17 cellular contexts compared by ENCODE assay signal in the genomic region with DNA sequence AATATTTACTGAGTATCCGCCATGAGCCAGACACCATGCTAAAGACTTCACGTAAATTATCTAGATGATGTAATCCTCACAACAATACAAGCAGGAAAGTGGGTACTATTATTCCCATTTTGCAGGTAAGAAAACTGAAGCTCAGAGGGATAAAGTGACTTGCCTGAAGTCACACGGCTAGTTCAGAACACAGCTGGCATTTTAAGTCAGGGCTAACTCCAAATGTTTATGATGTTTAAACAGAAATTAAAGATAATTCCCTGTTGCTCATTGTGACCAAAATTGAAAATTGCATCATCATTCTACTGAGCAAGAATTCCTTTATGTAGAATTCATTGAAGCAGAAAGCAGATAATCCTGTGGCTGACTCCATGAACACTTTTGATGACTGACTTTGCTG.
A peak's percentile ranks its signal among the peaks of the same experiment; 100 is the strongest.
DNase-seq lines count a peak whose midpoint lies in the region; ATAC-seq, FAIRE-seq and TF ChIP-seq lines count a peak whose summit lies in the region.
"Had no signal": no experiment of that assay in that cellular context is flagged by ENCODE, and none has a peak within 500 bp of the region (broad histone marks: within the 10 kb centered on the region; RNA-seq: fewer than 3 reads in every experiment).

No MANE protein-coding gene starts in this region.

- TF ChIP-seq POLR2A in upper lobe of left lung (IDR thresholded peaks at IDR 0.05): no peak

- no peaks in the 10 kb centered on the region for H3K36me3 Mint-ChIP-seq in CD4-positive, alpha-beta T cell (ENCODE audit: low read depth)
- no peaks in the 10 kb centered on the region for H3K36me3 Mint-ChIP-seq in activated CD8-positive, alpha-beta T cell treated with anti-CD3 and anti-CD28 coated beads for 36 hours (ENCODE audit: low read depth)
- H3K36me3 Mint-ChIP-seq: CD8-positive, alpha-beta T cell; stimulated activated effector memory CD8-positive, alpha-beta T cell treated with anti-CD3 and anti-CD28 coated beads, Interleukin-12 subunit alpha, Interleukin-12 subunit beta, amount 100 ng/mL, for 72 hours had no signal

- no peaks in the 10 kb centered on the region for H3K36me3 ChIP-seq in upper lobe of left lung
- H3K36me3 ChIP-seq: left ventricle myocardium inferior, transverse colon had no signal

- no peaks in the 10 kb centered on the region for H3K27me3 ChIP-seq in CD4-positive, alpha-beta T cell (ENCODE audit: control insufficient read depth, insufficient read depth, low read length)
- no peaks in the 10 kb centered on the region for H3K27me3 ChIP-seq in upper lobe of left lung
- H3K27me3 ChIP-seq: transverse colon had no signal

- H3K4me3 Mint-ChIP-seq in CD4-positive, alpha-beta T cell: no peak overlapping the region
- no peak overlapping the region for H3K4me3 Mint-ChIP-seq in activated CD8-positive, alpha-beta T cell treated with anti-CD3 and anti-CD28 coated beads for 36 hours
- H3K4me3 Mint-ChIP-seq: activated naive CD8-positive, alpha-beta T cell treated with anti-CD3 and anti-CD28 coated beads, Interleukin-2, amount 50 U/mL, for 24 hours; CD8-positive, alpha-beta T cell; stimulated activated effector memory CD8-positive, alpha-beta T cell treated with anti-CD3 and anti-CD28 coated beads, Interleukin-12 subunit alpha, Interleukin-12 subunit beta, amount 100 ng/mL, for 72 hours had no signal

- no peak for TF ChIP-seq RAD21 in Ishikawa (IDR thresholded peaks at IDR 0.05; ENCODE audit: low read depth)

- H3K4me1 ChIP-seq in upper lobe of left lung: no peaks in the 10 kb centered on the region
- H3K4me1 ChIP-seq: transverse colon had no signal

- FAIRE-seq in RCC 7860 (lab: Jason Lieb, UNC): peak; percentile 21
- FAIRE-seq: H54, small intestine had no signal

- peak; percentile 6 for DNase-seq in RCC 7860 (ENCODE audit: low spot score)
- peak; percentile 61 for DNase-seq in fibroblast of mammary gland (ENCODE audit: low read depth)
- DNase-seq in CD4-positive, alpha-beta T cell: no peak
- no peak for DNase-seq in islet precursor cell
- no peak for DNase-seq in activated CD8-positive, alpha-beta T cell treated with anti-CD3 and anti-CD28 coated beads for 36 hours
- no peak for DNase-seq in upper lobe of left lung
- DNase-seq: activated CD4-positive, alpha-beta T cell treated with anti-CD3 and anti-CD28 coated beads, Interleukin-2, amount 50 U/mL, for 48 hours; activated naive CD8-positive, alpha-beta T cell treated with anti-CD3 and anti-CD28 coated beads, Interleukin-2, amount 50 U/mL, for 24 hours; CD8-positive, alpha-beta T cell; left ventricle myocardium inferior; SK-N-SH; small intestine; transverse colon had no signal

- POLR2A ChIA-PET in CD4-positive, alpha-beta T cell (lab: Charles Lee): no interaction called here
- POLR2A ChIA-PET in activated CD8-positive, alpha-beta T cell treated with anti-CD3 and anti-CD28 coated beads for 36 hours (lab: Charles Lee): no interaction called here

- ATAC-seq in CD4-positive, alpha-beta T cell (ENCODE audit: poor library complexity): no peak
- no peak for ATAC-seq in activated CD8-positive, alpha-beta T cell treated with anti-CD3 and anti-CD28 coated beads for 36 hours
- no peak for ATAC-seq in upper lobe of left lung (ENCODE audit: low FRiP score in 2 of 2)
- ATAC-seq: activated naive CD8-positive, alpha-beta T cell treated with anti-CD3 and anti-CD28 coated beads, Interleukin-2, amount 50 U/mL, for 24 hours; CD8-positive, alpha-beta T cell; stimulated activated effector memory CD8-positive, alpha-beta T cell treated with anti-CD3 and anti-CD28 coated beads, Interleukin-12 subunit alpha, Interleukin-12 subunit beta, amount 100 ng/mL, for 72 hours had no signal

- peaks cover 8% of the 10 kb centered on the region for H3K4me1 Mint-ChIP-seq in CD4-positive, alpha-beta T cell (ENCODE audit: low read depth)
- H3K4me1 Mint-ChIP-seq in activated CD8-positive, alpha-beta T cell treated with anti-CD3 and anti-CD28 coated beads for 36 hours (ENCODE audit: low read depth): peaks cover 11% of the 10 kb centered on the region
- H3K4me1 Mint-ChIP-seq: stimulated activated effector memory CD8-positive, alpha-beta T cell treated with anti-CD3 and anti-CD28 coated beads, Interleukin-12 subunit alpha, Interleukin-12 subunit beta, amount 100 ng/mL, for 72 hours had no signal

- H3K9me3 ChIP-seq in CD4-positive, alpha-beta T cell (ENCODE audit: control insufficient read depth, low read length): no peaks in the 10 kb centered on the region
- no peaks in the 10 kb centered on the region for H3K9me3 ChIP-seq in upper lobe of left lung
- H3K9me3 ChIP-seq: left ventricle myocardium inferior, SK-N-SH, transverse colon had no signal

- CTCF ChIA-PET in CD4-positive, alpha-beta T cell (lab: Charles Lee): no interaction called here
- CTCF ChIA-PET in activated CD8-positive, alpha-beta T cell treated with anti-CD3 and anti-CD28 coated beads for 36 hours (lab: Charles Lee): interaction anchor here (1.6 kb wide), 1 partner anchor 11 kb away, joined by 3 read pairs; no protein-coding TSS in a partner anchor

- peak overlapping the region; percentile 14; the same call in 1 of the 2 replicates for H3K27ac ChIP-seq in 22Rv1
- H3K27ac ChIP-seq in CD4-positive, alpha-beta T cell (ENCODE audit: low read depth, low read length): no peak overlapping the region
- no peak overlapping the region for H3K27ac ChIP-seq in upper lobe of left lung
- H3K27ac ChIP-seq: left ventricle myocardium inferior, transverse colon had no signal

- H3K27ac Mint-ChIP-seq in CD4-positive, alpha-beta T cell: no peak overlapping the region
- no peak overlapping the region for H3K27ac Mint-ChIP-seq in activated CD8-positive, alpha-beta T cell treated with anti-CD3 and anti-CD28 coated beads for 36 hours
- H3K27ac Mint-ChIP-seq: activated naive CD8-positive, alpha-beta T cell treated with anti-CD3 and anti-CD28 coated beads, Interleukin-2, amount 50 U/mL, for 24 hours; CD8-positive, alpha-beta T cell; stimulated activated effector memory CD8-positive, alpha-beta T cell treated with anti-CD3 and anti-CD28 coated beads, Interleukin-12 subunit alpha, Interleukin-12 subunit beta, amount 100 ng/mL, for 72 hours had no signal

- TF ChIP-seq EP300 in Ishikawa (IDR thresholded peaks at IDR 0.05; ENCODE audit: borderline replicate concordance): no peak
- no peak for TF ChIP-seq EP300 in upper lobe of left lung (IDR thresholded peaks at IDR 0.05)

- WGBS in upper lobe of left lung, 2 donors: 86 to 93% methylated on average over 3 of the region's 3 CpGs

- intact Hi-C loops in CD4-positive, alpha-beta T cell (cut with DNase I, micrococcal nuclease): no loop called here
- intact Hi-C loops in activated CD8-positive, alpha-beta T cell treated with anti-CD3 and anti-CD28 coated beads for 36 hours (cut with micrococcal nuclease): no loop called here

- no peaks in the 10 kb centered on the region for H3K27me3 Mint-ChIP-seq in CD4-positive, alpha-beta T cell
- peaks cover 2% of the 10 kb centered on the region for H3K27me3 Mint-ChIP-seq in activated CD8-positive, alpha-beta T cell treated with anti-CD3 and anti-CD28 coated beads for 36 hours
- H3K27me3 Mint-ChIP-seq: activated naive CD8-positive, alpha-beta T cell treated with anti-CD3 and anti-CD28 coated beads, Interleukin-2, amount 50 U/mL, for 24 hours had no signal

- H3K4me3 ChIP-seq in fibroblast of mammary gland (ENCODE audit: control insufficient read depth, low read depth, low read length): no peak overlapping the region
- H3K4me3 ChIP-seq in upper lobe of left lung: no peak overlapping the region
- H3K4me3 ChIP-seq: left ventricle myocardium inferior, transverse colon had no signal

- peaks cover 2% of the 10 kb centered on the region for H3K9me3 Mint-ChIP-seq in CD4-positive, alpha-beta T cell
- no peaks in the 10 kb centered on the region for H3K9me3 Mint-ChIP-seq in activated CD8-positive, alpha-beta T cell treated with anti-CD3 and anti-CD28 coated beads for 36 hours
- H3K9me3 Mint-ChIP-seq: activated naive CD8-positive, alpha-beta T cell treated with anti-CD3 and anti-CD28 coated beads, Interleukin-2, amount 50 U/mL, for 24 hours; CD8-positive, alpha-beta T cell; stimulated activated effector memory CD8-positive, alpha-beta T cell treated with anti-CD3 and anti-CD28 coated beads, Interleukin-12 subunit alpha, Interleukin-12 subunit beta, amount 100 ng/mL, for 72 hours had no signal

- TF ChIP-seq CTCF in 22Rv1 (IDR thresholded peaks at IDR 0.05) (no peak), fibroblast of mammary gland (conservative IDR thresholded peaks at IDR 0.05; ENCODE audit: control insufficient read depth, insufficient read depth, low read depth, low read length) (no peak), upper lobe of left lung (IDR thresholded peaks at IDR 0.05) (no peak)
- no peak for TF ChIP-seq CTCF in CD4-positive, alpha-beta T cell (IDR thresholded peaks at IDR 0.05)
- TF ChIP-seq CTCF in activated CD8-positive, alpha-beta T cell treated with anti-CD3 and anti-CD28 coated beads for 36 hours (IDR thresholded peaks at IDR 0.05): no peak

TF ChIP-seq in Ishikawa, 13 proteins besides CTCF, POLR2A, EP300 and RAD21:
- TF ChIP-seq, protein P1, sequence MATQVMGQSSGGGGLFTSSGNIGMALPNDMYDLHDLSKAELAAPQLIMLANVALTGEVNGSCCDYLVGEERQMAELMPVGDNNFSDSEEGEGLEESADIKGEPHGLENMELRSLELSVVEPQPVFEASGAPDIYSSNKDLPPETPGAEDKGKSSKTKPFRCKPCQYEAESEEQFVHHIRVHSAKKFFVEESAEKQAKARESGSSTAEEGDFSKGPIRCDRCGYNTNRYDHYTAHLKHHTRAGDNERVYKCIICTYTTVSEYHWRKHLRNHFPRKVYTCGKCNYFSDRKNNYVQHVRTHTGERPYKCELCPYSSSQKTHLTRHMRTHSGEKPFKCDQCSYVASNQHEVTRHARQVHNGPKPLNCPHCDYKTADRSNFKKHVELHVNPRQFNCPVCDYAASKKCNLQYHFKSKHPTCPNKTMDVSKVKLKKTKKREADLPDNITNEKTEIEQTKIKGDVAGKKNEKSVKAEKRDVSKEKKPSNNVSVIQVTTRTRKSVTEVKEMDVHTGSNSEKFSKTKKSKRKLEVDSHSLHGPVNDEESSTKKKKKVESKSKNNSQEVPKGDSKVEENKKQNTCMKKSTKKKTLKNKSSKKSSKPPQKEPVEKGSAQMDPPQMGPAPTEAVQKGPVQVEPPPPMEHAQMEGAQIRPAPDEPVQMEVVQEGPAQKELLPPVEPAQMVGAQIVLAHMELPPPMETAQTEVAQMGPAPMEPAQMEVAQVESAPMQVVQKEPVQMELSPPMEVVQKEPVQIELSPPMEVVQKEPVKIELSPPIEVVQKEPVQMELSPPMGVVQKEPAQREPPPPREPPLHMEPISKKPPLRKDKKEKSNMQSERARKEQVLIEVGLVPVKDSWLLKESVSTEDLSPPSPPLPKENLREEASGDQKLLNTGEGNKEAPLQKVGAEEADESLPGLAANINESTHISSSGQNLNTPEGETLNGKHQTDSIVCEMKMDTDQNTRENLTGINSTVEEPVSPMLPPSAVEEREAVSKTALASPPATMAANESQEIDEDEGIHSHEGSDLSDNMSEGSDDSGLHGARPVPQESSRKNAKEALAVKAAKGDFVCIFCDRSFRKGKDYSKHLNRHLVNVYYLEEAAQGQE (IDR thresholded peaks at IDR 0.05; ENCODE audit: low read depth): no peak
- peak; percentile 54; the same call in 1 of the 2 replicates for TF ChIP-seq CEBPB (IDR thresholded peaks at IDR 0.05)

Comparison
In these comparisons a context has a peak if more than half of its experiments do, and no peak if none do; other contexts are left out.
1. DNase-seq: peak in RCC 7860 (single experiment) and fibroblast of mammary gland (single experiment); none in CD4-positive, alpha-beta T cell (0 of 10), islet precursor cell (single experiment), activated CD8-positive, alpha-beta T cell treated with anti-CD3 and anti-CD28 coated beads for 36 hours (single experiment) and upper lobe of left lung (0 of 2).